8 cellular contexts compared by ENCODE assay signal in the genomic region with DNA sequence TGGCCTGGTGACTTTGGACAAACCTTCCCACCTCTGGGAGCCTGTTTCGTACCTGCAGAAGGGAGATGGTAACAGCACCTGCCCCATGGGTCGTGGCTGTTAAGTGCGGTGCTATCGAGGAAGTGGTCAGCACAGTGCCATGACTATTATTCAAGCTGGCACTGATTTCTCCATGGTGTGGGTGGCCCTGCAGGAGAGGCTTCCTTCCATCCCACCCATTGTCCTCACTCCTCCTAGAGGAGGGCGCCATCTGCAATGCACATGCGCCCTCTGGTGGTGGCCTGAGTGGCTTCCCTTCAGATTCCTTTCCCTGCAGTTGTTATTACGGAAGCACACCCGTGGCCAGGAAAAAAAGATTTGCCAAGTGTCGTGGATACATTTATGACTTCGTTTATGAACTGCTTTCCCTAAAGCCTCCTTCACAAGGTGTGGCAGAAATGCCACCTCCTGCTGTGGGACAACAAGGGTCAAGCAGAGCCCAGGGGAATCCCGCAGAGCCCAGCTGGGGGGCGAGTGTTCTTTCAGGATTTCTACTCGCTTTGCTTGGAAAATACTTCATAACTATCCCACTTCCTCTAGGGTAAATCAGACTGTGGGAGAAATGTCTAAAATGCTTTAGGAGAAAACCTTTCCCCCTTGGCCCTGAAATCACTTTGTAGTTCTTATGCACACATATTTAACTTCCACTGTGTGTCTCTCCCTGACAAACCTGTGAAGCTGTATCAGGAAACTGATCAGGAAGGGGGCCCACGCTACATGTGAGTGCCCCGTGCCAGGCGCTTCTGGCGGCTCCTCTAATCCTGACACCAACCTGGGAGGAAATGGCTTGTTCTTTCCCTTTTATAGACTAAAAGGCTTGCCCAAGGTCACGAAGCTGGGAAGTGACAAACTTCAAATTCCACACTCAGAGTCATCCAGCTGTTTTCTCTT.
DNase-seq lines count a peak whose midpoint lies in the region; ATAC-seq, FAIRE-seq and TF ChIP-seq lines count a peak whose summit lies in the region.

No MANE protein-coding gene starts in this region.

- peaks cover 30% of the 10 kb centered on the region for H3K4me1 Mint-ChIP-seq in activated CD8-positive, alpha-beta T cell treated with anti-CD3 and anti-CD28 coated beads for 36 hours (ENCODE audit: low read depth)

- no peak overlapping the region for H3K4ac ChIP-seq in mesenchymal stem cell (ENCODE audit: low read depth in 1 of 2, low read length in 2 of 2)

- CTCF ChIA-PET in activated CD8-positive, alpha-beta T cell treated with anti-CD3 and anti-CD28 coated beads for 36 hours (lab: Charles Lee), result interaction anchor here (0.6 to 9.6 kb wide), 27 partner anchors 9 to 588 kb away, joined by 3 to 107 read pairs (median 4); no protein-coding TSS in a partner anchor

- peaks cover 17% of the 10 kb centered on the region for H3K4me1 ChIP-seq in mesenchymal stem cell (ENCODE audit: control insufficient read depth, insufficient read depth, low read depth, low read length)

- peak overlapping the region; percentile 91 for H2BK15ac ChIP-seq in mesenchymal stem cell (ENCODE audit: low read depth, poor library complexity, severe bottlenecking)

- no peak overlapping the region for H2AK5ac ChIP-seq in mesenchymal stem cell (ENCODE audit: low read length, severe bottlenecking)

- no peaks in the 10 kb centered on the region for H3K27me3 ChIP-seq in mesenchymal stem cell (ENCODE audit: control insufficient read depth in 1 of 2, insufficient read depth in 1 of 2, low read length in 2 of 2)

- no peak overlapping the region for H2AFZ ChIP-seq in mesenchymal stem cell (ENCODE audit: low read depth, low read length)

- TF ChIP-seq CTCF in activated CD8-positive, alpha-beta T cell treated with anti-CD3 and anti-CD28 coated beads for 36 hours (IDR thresholded peaks at IDR 0.05), result peak; percentile 95

- POLR2A ChIA-PET in activated CD8-positive, alpha-beta T cell treated with anti-CD3 and anti-CD28 coated beads for 36 hours (lab: Charles Lee), result no interaction called here

- peak overlapping the region; percentile 34 for H3K4me2 ChIP-seq in mesenchymal stem cell (ENCODE audit: low read length, poor library complexity, severe bottlenecking)

- H3K36me3 Mint-ChIP-seq in activated CD8-positive, alpha-beta T cell treated with anti-CD3 and anti-CD28 coated beads for 36 hours (ENCODE audit: low read depth), result peaks cover 2% of the 10 kb centered on the region

- ATAC-seq in HG03439 (IDR thresholded peaks at IDR 0.05; ENCODE audit: unreplicated experiment), result peak; percentile 57
- peak; percentile 54 for ATAC-seq in activated CD8-positive, alpha-beta T cell treated with anti-CD3 and anti-CD28 coated beads for 36 hours
- ATAC-seq in HG03045 (IDR thresholded peaks at IDR 0.05; ENCODE audit: unreplicated experiment), result no peak

- peak; percentile 61 for FAIRE-seq in G401.6 (lab: Jason Lieb, UNC)

- H3K23ac ChIP-seq in mesenchymal stem cell (ENCODE audit: low read length in 2 of 2), result no peak overlapping the region

- H3K9ac ChIP-seq in mesenchymal stem cell (ENCODE audit: low read length), result peak overlapping the region; percentile 89

- peak overlapping the region; percentile 56 for H4K8ac ChIP-seq in mesenchymal stem cell (ENCODE audit: low read length)

- no peaks in the 10 kb centered on the region for H3K9me3 Mint-ChIP-seq in activated CD8-positive, alpha-beta T cell treated with anti-CD3 and anti-CD28 coated beads for 36 hours

- H3K27ac Mint-ChIP-seq in activated CD8-positive, alpha-beta T cell treated with anti-CD3 and anti-CD28 coated beads for 36 hours, result no peak overlapping the region

- no peaks in the 10 kb centered on the region for H3K27me3 Mint-ChIP-seq in activated CD8-positive, alpha-beta T cell treated with anti-CD3 and anti-CD28 coated beads for 36 hours

- no peaks in the 10 kb centered on the region for H3K9me3 ChIP-seq in mesenchymal stem cell (ENCODE audit: control insufficient read depth, low read length)

- peak overlapping the region; percentile 58 for H3K27ac ChIP-seq in mesenchymal stem cell (ENCODE audit: low read length, poor library complexity, severe bottlenecking)

- intact Hi-C loops in activated CD8-positive, alpha-beta T cell treated with anti-CD3 and anti-CD28 coated beads for 36 hours (cut with micrococcal nuclease), result loop anchor here (1.0 kb wide), 1 partner anchor 306 kb away; no protein-coding TSS in a partner anchor

- no peaks in the 10 kb centered on the region for H3K79me1 ChIP-seq in mesenchymal stem cell (replicated peaks; ENCODE audit: low read length, poor library complexity, severe bottlenecking)

- H4K91ac ChIP-seq in mesenchymal stem cell (ENCODE audit: low read length), result no peak overlapping the region

- H3K14ac ChIP-seq in mesenchymal stem cell (ENCODE audit: low read length in 2 of 2), result no peak overlapping the region

- H2BK120ac ChIP-seq in mesenchymal stem cell (ENCODE audit: low read depth, low read length), result no peak overlapping the region

- peaks cover 0 to 15% of the 10 kb centered on the region in 2 experiments for H3K36me3 ChIP-seq in mesenchymal stem cell (ENCODE audit: control insufficient read depth in 1 of 2, insufficient read depth in 2 of 2, low read depth in 1 of 2, low read length in 2 of 2)

- WGBS in mesenchymal stem cell, result 24% methylated on average over 15 of the region's 18 CpGs

- peak overlapping the region; percentile 21 to 72 for H3K18ac ChIP-seq in mesenchymal stem cell (ENCODE audit: low read depth in 1 of 2, low read length in 2 of 2)

- H2BK5ac ChIP-seq in mesenchymal stem cell (ENCODE audit: low read depth, low read length, poor library complexity, severe bottlenecking), result no peak overlapping the region

- peak overlapping the region; percentile 30 to 42 for H2BK12ac ChIP-seq in mesenchymal stem cell (ENCODE audit: low read length in 2 of 2)

- peak; percentile 70 for DNase-seq in NCI-H748 treated with DMSO at 0.1 percent for 48 hours (lab: John Stamatoyannopoulos, UW)
- peak; percentile 82 for DNase-seq in activated CD8-positive, alpha-beta T cell treated with anti-CD3 and anti-CD28 coated beads for 36 hours
- peak; percentile 71 for DNase-seq in effector CD8-positive, alpha-beta T cell (lab: John Stamatoyannopoulos, UW)
- DNase-seq in mesenchymal stem cell, result peak; percentile 83
- DNase-seq in stimulated activated CD8-positive, alpha-beta memory T cell treated with anti-CD3 and anti-CD28 coated beads, Interleukin-12 subunit alpha, Interleukin-12 subunit beta, amount 100 ng/mL, for 24 hours (ENCODE audit: extremely low read depth), result peak; percentile 42

- H3K4me3 Mint-ChIP-seq in activated CD8-positive, alpha-beta T cell treated with anti-CD3 and anti-CD28 coated beads for 36 hours, result peak overlapping the region; percentile 55

- H3K4me3 ChIP-seq in mesenchymal stem cell (ENCODE audit: insufficient read depth in 1 of 2, low read depth in 1 of 2, low read length in 2 of 2), result peak overlapping the region in 1 of 2 experiments; percentile 74
